1 cellular context compared by ENCODE assay signal in genomic region chr6:25889877-25890853, GRCh38.
TF ChIP-seq lines count a peak whose summit lies in the region.

No MANE protein-coding gene starts in this region.

TF ChIP-seq in HepG2, 621 proteins besides CTCF, POLR2A, EP300 and RAD21 (continued from another document):
- TF ChIP-seq HMGXB3 (CRISPR knock-in tag; IDR thresholded peaks at IDR 0.05; ENCODE audit: borderline replicate concordance) (0 out of 2 replicates have a peak, but pooled peaks have one; percentile 51), MTF2 (CRISPR knock-in tag; IDR thresholded peaks at IDR 0.05; ENCODE audit: borderline replicate concordance) (no peak), ERF (CRISPR knock-in tag; IDR thresholded peaks at IDR 0.05) (no peak), MATR3 (CRISPR knock-in tag; IDR thresholded peaks at IDR 0.05) (no peak), NCOA2 (CRISPR knock-in tag; IDR thresholded peaks at IDR 0.05) (no peak), RXRB (CRISPR knock-in tag; IDR thresholded peaks at IDR 0.05; ENCODE audit: borderline replicate concordance) (peak; percentile 55; the same call in 1 of the 2 replicates), TSC22D2 (CRISPR knock-in tag; IDR thresholded peaks at IDR 0.05; ENCODE audit: borderline replicate concordance) (no peak), MEIS2 (CRISPR knock-in tag; IDR thresholded peaks at IDR 0.05) (no peak), POLR2AphosphoS5 (IDR thresholded peaks at IDR 0.05; ENCODE audit: low read depth, low read length) (no peak), ZNF562 (CRISPR knock-in tag; IDR thresholded peaks at IDR 0.05; ENCODE audit: borderline replicate concordance) (no peak), NR0B2 (CRISPR knock-in tag; IDR thresholded peaks at IDR 0.05) (no peak), TP53 (CRISPR knock-in tag; conservative IDR thresholded peaks at IDR 0.05) (no peak), PHF8 (CRISPR knock-in tag; IDR thresholded peaks at IDR 0.05) (no peak), TEAD2 (CRISPR knock-in tag; IDR thresholded peaks at IDR 0.05) (no peak), ZNF607 (CRISPR knock-in tag; IDR thresholded peaks at IDR 0.05; ENCODE audit: borderline replicate concordance) (no peak), HMG20A (CRISPR knock-in tag; IDR thresholded peaks at IDR 0.05; ENCODE audit: borderline replicate concordance) (0 out of 2 replicates have a peak, but pooled peaks have one; percentile 22), NR1H2 (CRISPR knock-in tag; IDR thresholded peaks at IDR 0.05; ENCODE audit: borderline replicate concordance, low read depth) (no peak), ZNF280B (CRISPR knock-in tag; IDR thresholded peaks at IDR 0.05; ENCODE audit: borderline replicate concordance) (no peak), GFI1 (CRISPR knock-in tag; IDR thresholded peaks at IDR 0.05; ENCODE audit: borderline replicate concordance) (no peak), NFKB2 (CRISPR knock-in tag; IDR thresholded peaks at IDR 0.05; ENCODE audit: borderline replicate concordance) (no peak), ZNF746 (CRISPR knock-in tag; IDR thresholded peaks at IDR 0.05) (no peak), TEF (CRISPR knock-in tag; IDR thresholded peaks at IDR 0.05) (no peak), CERS6 (CRISPR knock-in tag; IDR thresholded peaks at IDR 0.05) (no peak), MLXIP (CRISPR knock-in tag; IDR thresholded peaks at IDR 0.05; ENCODE audit: borderline replicate concordance) (no peak), KLF15 (CRISPR knock-in tag; IDR thresholded peaks at IDR 0.05; ENCODE audit: borderline replicate concordance) (no peak), ONECUT2 (CRISPR knock-in tag; IDR thresholded peaks at IDR 0.05) (no peak), ARID5B (CRISPR knock-in tag; IDR thresholded peaks at IDR 0.05) (peak; percentile 59), ZSCAN31 (CRISPR knock-in tag; IDR thresholded peaks at IDR 0.05; ENCODE audit: low read depth) (no peak), GZF1 (CRISPR knock-in tag; IDR thresholded peaks at IDR 0.05) (no peak), TFDP2 (CRISPR knock-in tag; IDR thresholded peaks at IDR 0.05) (no peak), ZKSCAN1 (IDR thresholded peaks at IDR 0.05; ENCODE audit: low read length) (no peak), ESRRA (CRISPR knock-in tag; IDR thresholded peaks at IDR 0.05; ENCODE audit: low read depth) (no peak), ZNF362 (CRISPR knock-in tag; IDR thresholded peaks at IDR 0.05; ENCODE audit: borderline replicate concordance) (no peak), HNRNPUL1 (IDR thresholded peaks at IDR 0.05; ENCODE audit: low read depth, low read length) (no peak), KDM1A (CRISPR knock-in tag; IDR thresholded peaks at IDR 0.05) (no peak), ZKSCAN8 (CRISPR knock-in tag; IDR thresholded peaks at IDR 0.05; ENCODE audit: borderline replicate concordance) (peak; percentile 29; the same call in 1 of the 2 replicates), ISL2 (CRISPR knock-in tag; IDR thresholded peaks at IDR 0.05) (0 out of 2 replicates have a peak, but pooled peaks have one; percentile 21), FOSL1 (CRISPR knock-in tag; IDR thresholded peaks at IDR 0.05; ENCODE audit: borderline replicate concordance) (no peak), ZNF558 (CRISPR knock-in tag; IDR thresholded peaks at IDR 0.05; ENCODE audit: borderline replicate concordance) (no peak), HES4 (CRISPR knock-in tag; IDR thresholded peaks at IDR 0.05; ENCODE audit: borderline replicate concordance) (no peak), ZFP1 (CRISPR knock-in tag; IDR thresholded peaks at IDR 0.05) (0 out of 2 replicates have a peak, but pooled peaks have one; percentile 37), KAT7 (CRISPR knock-in tag; IDR thresholded peaks at IDR 0.05; ENCODE audit: borderline replicate concordance) (0 out of 2 replicates have a peak, but pooled peaks have one; percentile 50), JARID2 (CRISPR knock-in tag; IDR thresholded peaks at IDR 0.05; ENCODE audit: insufficient replicate concordance) (no peak), KDM4B (CRISPR knock-in tag; IDR thresholded peaks at IDR 0.05) (no peak), HMGA1 (CRISPR knock-in tag; conservative IDR thresholded peaks at IDR 0.05) (no peak), RFX1 (IDR thresholded peaks at IDR 0.05) (no peak), FOXK1 (CRISPR knock-in tag; IDR thresholded peaks at IDR 0.05; ENCODE audit: borderline replicate concordance, low read depth) (0 out of 2 replicates have a peak, but pooled peaks have one; percentile 33), MED1 (CRISPR knock-in tag; IDR thresholded peaks at IDR 0.05) (peak; percentile 44; the same call in 1 of the 2 replicates), ZMYM2 (CRISPR knock-in tag; IDR thresholded peaks at IDR 0.05) (no peak), DNMT1 (CRISPR knock-in tag; IDR thresholded peaks at IDR 0.05) (no peak), ZNF674 (CRISPR knock-in tag; IDR thresholded peaks at IDR 0.05; ENCODE audit: low read depth) (no peak)
